In the genomic region with DNA sequence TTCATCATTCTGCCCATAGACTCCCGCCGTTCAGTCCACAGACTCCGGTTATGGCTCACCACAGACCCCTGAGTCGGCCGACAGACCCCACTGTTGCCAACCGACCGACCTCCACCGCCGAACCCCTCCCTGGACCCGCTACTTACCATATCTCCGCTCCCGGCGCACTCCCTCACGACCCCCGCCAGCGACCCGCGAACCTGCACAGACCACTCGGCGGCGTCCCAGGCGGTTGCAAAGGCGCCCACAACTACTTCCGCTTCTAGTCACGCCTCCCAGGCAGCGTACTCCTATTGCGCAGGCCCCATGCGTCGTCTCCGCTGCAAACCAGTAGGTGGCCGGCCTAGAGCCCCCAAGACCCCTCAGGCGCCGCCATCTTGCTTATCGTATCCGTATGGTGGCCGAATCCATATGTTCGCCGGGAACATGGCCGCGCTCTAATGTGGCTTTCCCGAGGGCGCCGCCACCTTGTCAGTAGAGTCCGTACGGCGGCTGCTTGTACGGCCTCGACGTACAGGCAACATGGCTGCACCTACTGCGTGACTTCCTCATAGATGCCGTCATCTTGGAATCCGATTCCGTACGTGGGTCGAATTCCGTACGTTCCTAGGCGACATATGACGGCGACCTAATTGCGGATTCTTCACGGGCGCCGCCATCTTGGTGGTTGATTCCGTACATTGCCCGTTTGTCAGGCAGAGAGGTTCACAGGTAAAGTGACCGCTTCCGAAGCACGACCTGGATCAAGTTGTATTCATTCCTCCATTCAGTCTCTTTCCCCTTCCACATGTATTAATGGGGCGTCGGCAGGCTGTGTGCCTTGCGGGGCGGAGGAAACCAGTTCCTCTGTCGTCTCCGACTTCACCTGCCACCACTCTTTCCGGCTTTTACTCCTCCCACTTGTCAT, we compare ENCODE assay signal across 8 cellular contexts. TPM values are rescaled to one million over a fixed set of nuclear protein-coding genes. Genes with fewer than 3 reads are reported as not detected.
DNase-seq lines count a peak whose midpoint lies in the region; ATAC-seq and TF ChIP-seq lines count a peak whose summit lies in the region.

TSS of gene CXXC1 (minus strand) at position 252 of the 907 bp plus-strand sequence. CDS start at position 149, 103 bp downstream.

- intact Hi-C loops in mucosa of descending colon (cut with DNase I, micrococcal nuclease) = no loop called here

- peak; percentile 100 for DNase-seq in DMS53 (lab: John Stamatoyannopoulos, UW)
- peak; percentile 92 for DNase-seq in OCI-M2 (lab: John Stamatoyannopoulos, UW; ENCODE audit: unreplicated experiment)
- DNase-seq in activated T-cell treated with anti-CD3 and anti-CD28 coated beads for 4 hours = peak; percentile 93
- DNase-seq in epithelial cell of esophagus (ENCODE audit: low read depth) = peak; percentile 100
- peak; percentile 98 to 100 (median 98) for DNase-seq in mucosa of descending colon
- DNase-seq in stimulated activated CD8-positive, alpha-beta memory T cell treated with anti-CD3 and anti-CD28 coated beads, Interleukin-4, amount 100 ng/mL, for 24 hours (ENCODE audit: low read depth) = peak; percentile 95

- 0 out of 2 replicates have a peak, but pooled peaks have one; percentile 6 for TF ChIP-seq EP300 in Ishikawa (IDR thresholded peaks at IDR 0.05; ENCODE audit: borderline replicate concordance)

- peaks cover 4% of the 10 kb centered on the region for H3K4me1 ChIP-seq in mucosa of descending colon (ENCODE audit: low read depth)

- no peak for TF ChIP-seq RAD21 in Ishikawa (IDR thresholded peaks at IDR 0.05; ENCODE audit: low read depth)

- no peaks in the 10 kb centered on the region for H3K9me3 ChIP-seq in mucosa of descending colon

- TF ChIP-seq CTCF in epithelial cell of esophagus (IDR thresholded peaks at IDR 0.05; ENCODE audit: insufficient read depth, low read depth, low read length, missing control alignments) (peak; percentile 49), mucosa of descending colon (IDR thresholded peaks at IDR 0.05) (no peak)

- peaks cover 3% of the 10 kb centered on the region for H3K36me3 ChIP-seq in mucosa of descending colon (ENCODE audit: low read depth)

- ATAC-seq in GM21576 (IDR thresholded peaks at IDR 0.05; ENCODE audit: unreplicated experiment) (peak; percentile 88), mucosa of descending colon (peak; percentile 96)

- peak within 1 kb of the TSS; percentile 95 for H3K4me3 ChIP-seq in epithelial cell of esophagus (ENCODE audit: low read length)
- H3K4me3 ChIP-seq in mucosa of descending colon = peak within 1 kb of the TSS; percentile 50

TF ChIP-seq in Ishikawa, 13 proteins besides CTCF, POLR2A, EP300 and RAD21:
- TF ChIP-seq CREB1 (IDR thresholded peaks at IDR 0.05; ENCODE audit: low read depth) (peak; percentile 24; the same call in 1 of the 2 replicates), TEAD4 (IDR thresholded peaks at IDR 0.05) (peak; percentile 58; the same call in 1 of the 2 replicates), FOXM1 (IDR thresholded peaks at IDR 0.05; ENCODE audit: borderline replicate concordance, low read depth) (no peak), ZBTB7A (IDR thresholded peaks at IDR 0.05; ENCODE audit: low read depth) (peak; percentile 95), YY1 (IDR thresholded peaks at IDR 0.05; ENCODE audit: low read depth) (peak; percentile 100), TAF1 (IDR thresholded peaks at IDR 0.05; ENCODE audit: low read depth) (peak; percentile 20; the same call in 1 of the 2 replicates), REST (IDR thresholded peaks at IDR 0.05; ENCODE audit: low read depth) (no peak), CEBPB (IDR thresholded peaks at IDR 0.05) (no peak), EGR1 (IDR thresholded peaks at IDR 0.05) (peak; percentile 100), NFIC (IDR thresholded peaks at IDR 0.05) (no peak), TCF12 (IDR thresholded peaks at IDR 0.05; ENCODE audit: low read depth) (no peak; the same call in 1 of the 2 replicates)
- TF ChIP-seq, protein P1, sequence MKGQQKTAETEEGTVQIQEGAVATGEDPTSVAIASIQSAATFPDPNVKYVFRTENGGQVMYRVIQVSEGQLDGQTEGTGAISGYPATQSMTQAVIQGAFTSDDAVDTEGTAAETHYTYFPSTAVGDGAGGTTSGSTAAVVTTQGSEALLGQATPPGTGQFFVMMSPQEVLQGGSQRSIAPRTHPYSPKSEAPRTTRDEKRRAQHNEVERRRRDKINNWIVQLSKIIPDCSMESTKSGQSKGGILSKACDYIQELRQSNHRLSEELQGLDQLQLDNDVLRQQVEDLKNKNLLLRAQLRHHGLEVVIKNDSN (IDR thresholded peaks at IDR 0.05) = 0 out of 2 replicates have a peak, but pooled peaks have one; percentile 4
- TF ChIP-seq, protein P2, sequence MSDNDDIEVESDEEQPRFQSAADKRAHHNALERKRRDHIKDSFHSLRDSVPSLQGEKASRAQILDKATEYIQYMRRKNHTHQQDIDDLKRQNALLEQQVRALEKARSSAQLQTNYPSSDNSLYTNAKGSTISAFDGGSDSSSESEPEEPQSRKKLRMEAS (IDR thresholded peaks at IDR 0.05) = peak; percentile 57; the same call in 1 of the 2 replicates
TF ChIP-seq in Ishikawa: peak in this region for 8.

RNA-seq across cellular contexts. Expression of gene CXXC1, which starts in this region (rescaled TPM):
- total RNA-seq in mucosa of descending colon = 10 to 100 TPM; 80.9 to 88.8 (median 83.7) TPM

Comparison
In these comparisons a context has a peak if more than half of its experiments do, and no peak if none do; other contexts are left out.
1. Peak in every context shown above with its lines: DNase-seq, ATAC-seq and H3K4me3 ChIP-seq.